11 cellular contexts compared by ENCODE assay signal in the genomic region with DNA sequence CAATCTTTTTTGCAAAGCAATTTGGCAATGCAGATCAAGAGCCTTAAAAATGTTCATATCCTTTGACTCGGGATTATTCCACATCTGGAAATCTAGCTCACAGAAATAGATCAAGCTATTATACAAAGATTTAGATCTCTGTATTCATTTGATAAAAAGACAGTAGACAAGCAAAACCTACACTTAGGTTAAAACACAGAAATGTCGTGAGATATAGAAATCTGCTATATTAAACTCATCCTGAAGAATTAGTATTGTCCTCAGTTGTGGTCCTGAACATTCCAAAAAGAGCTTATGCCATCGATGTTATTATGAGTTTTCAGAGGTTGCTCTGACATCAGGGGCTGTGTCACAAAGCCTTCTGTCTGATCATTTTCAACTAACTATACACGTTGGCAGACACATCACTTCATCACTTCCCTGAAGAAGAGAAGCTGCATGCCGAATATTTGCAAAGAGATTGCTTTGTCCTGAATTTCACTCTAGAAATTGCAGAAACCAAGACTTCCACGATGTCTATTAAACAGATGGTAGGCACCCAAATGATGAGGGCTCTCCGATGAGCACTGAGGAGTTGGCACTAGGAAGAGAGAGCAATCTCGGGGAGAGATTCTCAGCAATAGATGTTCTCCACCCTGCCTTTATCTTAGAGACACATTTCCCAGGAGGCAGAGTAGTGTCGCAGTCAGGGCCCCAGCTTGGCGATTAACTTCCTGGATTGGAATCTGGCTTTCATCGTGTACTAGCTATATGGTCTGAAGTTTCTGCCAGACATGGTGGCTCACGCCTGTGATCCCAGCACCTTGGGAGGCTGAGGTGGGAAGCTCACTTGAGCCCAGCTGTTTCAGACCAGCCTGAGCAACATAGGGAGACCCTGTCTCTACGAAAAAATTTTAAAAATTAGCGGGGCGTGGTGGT. TPM values are rescaled to one million over a fixed set of nuclear protein-coding genes. Genes with fewer than 3 reads are reported as not detected.
DNase-seq lines count a peak whose midpoint lies in the region; ATAC-seq, FAIRE-seq and TF ChIP-seq lines count a peak whose summit lies in the region.
"Had no signal": no experiment of that assay in that cellular context is flagged by ENCODE, and none has a peak within 500 bp of the region (broad histone marks: within the 10 kb centered on the region; RNA-seq: fewer than 3 reads in every experiment).

No MANE protein-coding gene starts in this region.

- peaks cover 16% of the 10 kb centered on the region for H3K4me1 Mint-ChIP-seq in activated T-helper 1 cell treated with anti-CD3 and anti-CD28 coated beads, Interleukin-12 subunit alpha, Interleukin-12 subunit beta, Interleukin-2, Interleukin-4 antibody, amounts not matched to agents 30 ng/mL and 10 ng/mL and 1 ng/mL, durations not matched to agents 14 hours and 24 hours and 36 hours (ENCODE audit: low read depth)
- peaks cover 36% of the 10 kb centered on the region for H3K4me1 Mint-ChIP-seq in mesothelial cell of epicardium

- H3K36me3 Mint-ChIP-seq in activated T-helper 1 cell treated with anti-CD3 and anti-CD28 coated beads, Interleukin-12 subunit alpha, Interleukin-12 subunit beta, Interleukin-2, Interleukin-4 antibody, amounts not matched to agents 30 ng/mL and 10 ng/mL and 1 ng/mL, durations not matched to agents 14 hours and 24 hours and 36 hours (ENCODE audit: low read depth) = no peaks in the 10 kb centered on the region
- H3K36me3 Mint-ChIP-seq in mesothelial cell of epicardium = no peaks in the 10 kb centered on the region

- H3K27me3 ChIP-seq in DOHH2 (ENCODE audit: control insufficient read depth, low read length) (no peaks in the 10 kb centered on the region), pancreas (no peaks in the 10 kb centered on the region)

- peaks cover 24% of the 10 kb centered on the region for H3K4me1 ChIP-seq in A549
- H3K4me1 ChIP-seq in DOHH2 (ENCODE audit: control insufficient read depth, low read length) = peaks cover 44% of the 10 kb centered on the region
- peaks cover 8 to 19% (median 16%) of the 10 kb centered on the region in 3 donors for H3K4me1 ChIP-seq in pancreas

- CTCF ChIA-PET in A549 (lab: Yijun Ruan, JAX) = interaction anchor here (1.0 to 1.5 kb wide), 6 partner anchors 8 to 179 kb away, joined by 3 to 9 read pairs (median 4); no protein-coding TSS in a partner anchor

- TF ChIP-seq CTCF in A549 (IDR thresholded peaks at IDR 0.05) (no peak), DOHH2 (IDR thresholded peaks at IDR 0.05; ENCODE audit: low read depth, low read length, poor library complexity, severe bottlenecking) (no peak), mesothelial cell of epicardium (IDR thresholded peaks at IDR 0.05; ENCODE audit: unreplicated experiment) (no peak), GM13976 (IDR thresholded peaks at IDR 0.05; ENCODE audit: borderline replicate concordance, control extremely low read depth, extremely low read depth, insufficient read depth, missing control alignments) (no peak), pancreas (IDR thresholded peaks at IDR 0.05) (no peak)

- H3K4me3 ChIP-seq in A549 (no peak overlapping the region), DOHH2 (ENCODE audit: low read length) (peak overlapping the region; percentile 92), pancreas (no peak overlapping the region)

- H3K36me3 ChIP-seq in DOHH2 (ENCODE audit: control insufficient read depth, low read length) (peaks cover 20% of the 10 kb centered on the region), pancreas (no peaks in the 10 kb centered on the region)

- 0 out of 2 replicates have a peak, but pooled peaks cover 6% of the 10 kb centered on the region for H4K20me1 ChIP-seq in DOHH2 (ENCODE audit: control insufficient read depth, insufficient read depth, low read depth, low read length)

- H3K9me3 ChIP-seq in A549 (no peaks in the 10 kb centered on the region), DOHH2 (ENCODE audit: control insufficient read depth, insufficient read depth, low read length) (no peaks in the 10 kb centered on the region), pancreas (no peaks in the 10 kb centered on the region)

- no peak for FAIRE-seq in A549 (lab: Jason Lieb, UNC)
- FAIRE-seq in pancreas (lab: Jason Lieb, UNC) = no peak
- FAIRE-seq: endometrium, TTC549 had no signal

- peak overlapping the region; percentile 86 for H3K4me3 Mint-ChIP-seq in activated T-helper 1 cell treated with anti-CD3 and anti-CD28 coated beads, Interleukin-12 subunit alpha, Interleukin-12 subunit beta, Interleukin-2, Interleukin-4 antibody, amounts not matched to agents 30 ng/mL and 10 ng/mL and 1 ng/mL, durations not matched to agents 14 hours and 24 hours and 36 hours
- peak overlapping the region; percentile 88 for H3K4me3 Mint-ChIP-seq in mesothelial cell of epicardium

- H3K9me2 ChIP-seq in DOHH2 (replicated peaks; ENCODE audit: control insufficient read depth, low read length) = no peaks in the 10 kb centered on the region

- TF ChIP-seq POLR2A in A549 (IDR thresholded peaks at IDR 0.05; ENCODE audit: low read length) = no peak

- H3K79me2 ChIP-seq in DOHH2 (ENCODE audit: control insufficient read depth, low read length) = peaks cover 29% of the 10 kb centered on the region

- intact Hi-C loops in activated T-helper 1 cell treated with anti-CD3 and anti-CD28 coated beads, Interleukin-12 subunit alpha, Interleukin-12 subunit beta, Interleukin-2, Interleukin-4 antibody, amounts not matched to agents 30 ng/mL and 10 ng/mL and 1 ng/mL, durations not matched to agents 14 hours and 24 hours and 36 hours (cut with micrococcal nuclease) = loop anchor here (2.0 kb wide), 1 partner anchor 279 kb away; a partner anchor contains a TSS
- intact Hi-C loops in pancreas (cut with DNase I) = loop anchor here in 1 of 3 donors (5.0 kb wide), 1 partner anchor 183 kb away; no protein-coding TSS in a partner anchor

- H3K27ac ChIP-seq in A549 (no peak overlapping the region), DOHH2 (ENCODE audit: low read depth, low read length) (peak overlapping the region; percentile 69), pancreas (no peak overlapping the region)

- DNase-seq in A549 (ENCODE audit: low read depth in 1 of 2, low spot score in 1 of 2) (no peak), mesothelial cell of epicardium (ENCODE audit: low spot score in 2 of 2, unreplicated experiment in 2 of 2) (no peak), NK-92 (lab: John Stamatoyannopoulos, UW; ENCODE audit: unreplicated experiment) (no peak), GM13976 (ENCODE audit: low spot score) (no peak), pancreas (no peak)
- no peak for DNase-seq in activated T-helper 1 cell treated with anti-CD3 and anti-CD28 coated beads, Interleukin-12 subunit alpha, Interleukin-12 subunit beta, Interleukin-2, Interleukin-4 antibody, amounts not matched to agents 30 ng/mL and 10 ng/mL and 1 ng/mL, durations not matched to agents 14 hours and 24 hours and 36 hours (ENCODE audit: low spot score)
- DNase-seq: NCI-H1048 had no signal

- H3K4me2 ChIP-seq in A549 (peak overlapping the region; percentile 77), DOHH2 (ENCODE audit: low read length) (peak overlapping the region; percentile 86)

- no peak for TF ChIP-seq RAD21 in A549 (conservative IDR thresholded peaks at IDR 0.05 in 1 of 2, IDR thresholded peaks at IDR 0.05 in 1 of 2)

- in situ Hi-C loops in GM13976 (cut with MboI; ENCODE audit: low sequenced_read_pairs, unreplicated experiment) = loop anchor here (10.0 kb wide), 1 partner anchor 171 kb away; no protein-coding TSS in a partner anchor

- ATAC-seq in A549 (no peak), HG02610 (IDR thresholded peaks at IDR 0.05; ENCODE audit: unreplicated experiment) (no peak), pancreas (no peak)

- H3K27me3 Mint-ChIP-seq in activated T-helper 1 cell treated with anti-CD3 and anti-CD28 coated beads, Interleukin-12 subunit alpha, Interleukin-12 subunit beta, Interleukin-2, Interleukin-4 antibody, amounts not matched to agents 30 ng/mL and 10 ng/mL and 1 ng/mL, durations not matched to agents 14 hours and 24 hours and 36 hours (ENCODE audit: insufficient read depth) = peaks cover 32% of the 10 kb centered on the region
- H3K27me3 Mint-ChIP-seq in mesothelial cell of epicardium (ENCODE audit: low read depth) = no peaks in the 10 kb centered on the region

- 77% methylated on average over 15 of the region's 15 CpGs for WGBS in A549 (ENCODE audit: missing lambda C conversion rate)
- WGBS in pancreas, 2 donors = 76 to 82% methylated on average over 15 of the region's 15 CpGs

- TF ChIP-seq EP300 in A549 (IDR thresholded peaks at IDR 0.05) = no peak

- peaks cover 10% of the 10 kb centered on the region for H3F3A ChIP-seq in DOHH2 (ENCODE audit: control insufficient read depth, insufficient read depth)

- POLR2A ChIA-PET in A549 (lab: Yijun Ruan, JAX) = interaction anchor here (0.8 kb wide), 1 partner anchor 279 kb away, joined by 3 read pairs; a partner anchor contains a TSS

- no peaks in the 10 kb centered on the region for H3K9me3 Mint-ChIP-seq in activated T-helper 1 cell treated with anti-CD3 and anti-CD28 coated beads, Interleukin-12 subunit alpha, Interleukin-12 subunit beta, Interleukin-2, Interleukin-4 antibody, amounts not matched to agents 30 ng/mL and 10 ng/mL and 1 ng/mL, durations not matched to agents 14 hours and 24 hours and 36 hours
- no peaks in the 10 kb centered on the region for H3K9me3 Mint-ChIP-seq in mesothelial cell of epicardium

- no peak overlapping the region for H3K27ac Mint-ChIP-seq in activated T-helper 1 cell treated with anti-CD3 and anti-CD28 coated beads, Interleukin-12 subunit alpha, Interleukin-12 subunit beta, Interleukin-2, Interleukin-4 antibody, amounts not matched to agents 30 ng/mL and 10 ng/mL and 1 ng/mL, durations not matched to agents 14 hours and 24 hours and 36 hours
- peak overlapping the region; percentile 93 for H3K27ac Mint-ChIP-seq in mesothelial cell of epicardium

TF ChIP-seq in A549, 52 proteins besides CTCF, POLR2A, EP300 and RAD21 (continues in another document):
- no peak for TF ChIP-seq RFX5 (IDR thresholded peaks at IDR 0.05)

RNA-seq across cellular contexts. Expression of a gene that starts 1.9 kb away (rescaled TPM):
- polyA plus RNA-seq in A549 (2011; rRNA removed) = 20.9 and 22.8 TPM in 2 replicates
- 6.6 and 8.1 TPM in 2 replicates for polyA plus RNA-seq in A549 (2012; cell fraction: cytosol; rRNA removed)
- polyA plus RNA-seq in A549 (2012; cell fraction: nucleus; rRNA removed) = 2.1 and 3.4 TPM in 2 replicates
- polyA plus RNA-seq in A549 (2017; fragmentation: RNase III; extraction: RNeasy Plus Mini Kit Qiagen cat#74134 plus additional on column Dnase treatment) = 15.0 to 18.0 TPM (median 16.4 TPM) in 3 replicates
- 11.1 and 11.8 TPM in 2 replicates for polyA minus RNA-seq in A549 (2011; rRNA and poly(A)+ RNA removed)
- total RNA-seq in activated T-helper 1 cell treated with anti-CD3 and anti-CD28 coated beads, Interleukin-12 subunit alpha, Interleukin-12 subunit beta, Interleukin-2, Interleukin-4 antibody, amounts not matched to agents 30 ng/mL and 10 ng/mL and 1 ng/mL, durations not matched to agents 14 hours and 24 hours and 36 hours = 5.0 and 6.1 TPM in 2 replicates
- 41.2 to 43.8 TPM (median 42.2 TPM) in 3 replicates for total RNA-seq in mesothelial cell of epicardium
- 10 to 100 TPM in 2 of 6 donors, 1 to 10 TPM in 4; 4.5 to 12.9 (median 6.9) TPM for total RNA-seq in pancreas
- polyA plus RNA-seq in pancreas = 1 to 10 TPM; 5.9 to 7.8 TPM
